ENCODE assay signal across 8 cellular contexts in genomic region chr15:84981054-84981710, GRCh38. TPM values are rescaled to one million over a fixed set of nuclear protein-coding genes. Genes with fewer than 3 reads are reported as not detected.
DNase-seq lines count a peak whose midpoint lies in the region; ATAC-seq and TF ChIP-seq lines count a peak whose summit lies in the region.

No MANE protein-coding gene starts in this region.

- ATAC-seq in HG02623 (IDR thresholded peaks at IDR 0.05; ENCODE audit: unreplicated experiment): peak; percentile 63
- peak; percentile 92 to 94 for ATAC-seq in left cardiac atrium
- peak; percentile 92 for ATAC-seq in upper lobe of right lung

- H3K4me1 ChIP-seq in adipocyte (ENCODE audit: control insufficient read depth, insufficient read depth, low read length): peaks cover 17% of the 10 kb centered on the region
- peaks cover 27% of the 10 kb centered on the region for H3K4me1 ChIP-seq in upper lobe of right lung

- H3K27me3 ChIP-seq in adipocyte (replicated peaks; ENCODE audit: control insufficient read depth, insufficient read depth, low read length) (no peaks in the 10 kb centered on the region), upper lobe of right lung (no peaks in the 10 kb centered on the region)

- H3K36me3 ChIP-seq in adipocyte (ENCODE audit: control insufficient read depth, insufficient read depth, low read length, severe bottlenecking) (no peaks in the 10 kb centered on the region), upper lobe of right lung (no peaks in the 10 kb centered on the region)

- intact Hi-C loops in left cardiac atrium (cut with DNase I) (loop anchor here in 1 of 2 donors (5.0 to 10.0 kb wide), 2 partner anchors 66 to 134 kb away; no protein-coding TSS in a partner anchor), posterior vena cava (cut with DNase I) (no loop called here), upper lobe of right lung (cut with DNase I) (no loop called here)

- H3K9ac ChIP-seq in adipocyte (ENCODE audit: low read length): peak overlapping the region; percentile 86

- peak overlapping the region; percentile 93 for H3K27ac ChIP-seq in upper lobe of right lung

- H3K9me3 ChIP-seq in adipocyte (ENCODE audit: control insufficient read depth, low read length) (no peaks in the 10 kb centered on the region), upper lobe of right lung (no peaks in the 10 kb centered on the region)

- TF ChIP-seq CTCF in GM12864 (IDR thresholded peaks at IDR 0.05; ENCODE audit: low read depth, low read length, missing control alignments) (no peak), upper lobe of right lung (IDR thresholded peaks at IDR 0.05) (peak; percentile 50)

- DNase-seq in GM12864 (ENCODE audit: low read depth): peak; percentile 88
- peak; percentile 81 for DNase-seq in NCI-H1092 treated with DMSO at 0.1 percent for 48 hours (lab: John Stamatoyannopoulos, UW)
- DNase-seq in SKM-1 treated with dmso at 0.1 percent for 144 hours (lab: John Stamatoyannopoulos, UW; ENCODE audit: unreplicated experiment): peak; percentile 93
- peak; percentile 97 for DNase-seq in adipocyte (ENCODE audit: low read depth)
- DNase-seq in left cardiac atrium: peak; percentile 95
- DNase-seq in posterior vena cava (ENCODE audit: low spot score): peak; percentile 99
- peak; percentile 98 for DNase-seq in upper lobe of right lung

- H3K4me3 ChIP-seq in GM12864 (ENCODE audit: low read depth, low read length): peak overlapping the region; percentile 95
- peak overlapping the region; percentile 92 for H3K4me3 ChIP-seq in adipocyte (ENCODE audit: low read length)
- peak overlapping the region; percentile 95 for H3K4me3 ChIP-seq in upper lobe of right lung

RNA-seq across cellular contexts. Expression of gene PDE8A, which starts 0.5 kb away (rescaled TPM):
- 10 to 100 TPM; 21.1 to 26.3 TPM for total RNA-seq in left cardiac atrium
- total RNA-seq in posterior vena cava: 10 to 100 TPM; 30.9 to 48.8 TPM
- 54.7 TPM for total RNA-seq in upper lobe of right lung

Comparison
In these comparisons a context has a peak if more than half of its experiments do, and no peak if none do; other contexts are left out.
1. Peak in every context shown above with its lines: DNase-seq, ATAC-seq, H3K4me3 ChIP-seq and H3K27ac ChIP-seq.